ENCODE assay signal across 8 cellular contexts in genomic region chr7:72628375-72628774, GRCh38.
A peak's percentile ranks its signal among the peaks of the same experiment; 100 is the strongest.
DNase-seq lines count a peak whose midpoint lies in the region; ATAC-seq, FAIRE-seq and TF ChIP-seq lines count a peak whose summit lies in the region.
"Not testable (repeated sequence)": the region's sequence is repeated elsewhere in the genome, so short reads cannot be mapped to it uniquely, and the experiment has no call there.

No MANE protein-coding gene starts in this region.

- CTCF ChIA-PET in activated CD4-positive, alpha-beta T cell treated with anti-CD3 and anti-CD28 coated beads for 36 hours (lab: Charles Lee); HepG2 (lab: Yijun Ruan, JAX; ENCODE audit: low intra/inter-chr PET ratio, low total read pairs): not testable (repeated sequence)

- H3K9me3 ChIP-seq in HepG2 (ENCODE audit: low read length), result not testable (repeated sequence)

- TF ChIP-seq EP300 in HepG2 (IDR thresholded peaks at IDR 0.05; ENCODE audit: low read depth in 2 of 2, low read length in 2 of 2); HepG2 (CRISPR knock-in tag; IDR thresholded peaks at IDR 0.05; ENCODE audit: borderline replicate concordance): not testable (repeated sequence)

- H3K4me1 ChIP-seq in HepG2 (ENCODE audit: insufficient read depth, low read length), result not testable (repeated sequence)

- H3K4me3 Mint-ChIP-seq in activated CD4-positive, alpha-beta T cell treated with anti-CD3 and anti-CD28 coated beads for 36 hours, result not testable (repeated sequence)

- H3K9ac ChIP-seq in HepG2 (ENCODE audit: insufficient read depth, low read depth, low read length), result not testable (repeated sequence)

- peak; percentile 22 for DNase-seq in EH (ENCODE audit: low read depth)
- DNase-seq in H54 (ENCODE audit: insufficient read length, low spot score); RCC 7860 (ENCODE audit: low spot score); activated CD4-positive, alpha-beta T cell treated with anti-CD3 and anti-CD28 coated beads for 36 hours; HepG2 (ENCODE audit: low spot score): not testable (repeated sequence)
- DNase-seq in LHCN-M2 (ENCODE audit: low read depth), result peak; percentile 32
- DNase-seq in bronchial epithelial cell (ENCODE audit: low read depth), result peak; percentile 84

- peak overlapping the region; percentile 25 for H3K27ac Mint-ChIP-seq in activated CD4-positive, alpha-beta T cell treated with anti-CD3 and anti-CD28 coated beads for 36 hours

- not testable (repeated sequence) for H3K27ac ChIP-seq in HepG2 (ENCODE audit: extremely low read length, insufficient read depth, low read length)

- 100% methylated on average over 1 of the region's 3 CpGs for WGBS in HepG2 (ENCODE audit: low lambda C conversion rate)

- in situ Hi-C loops in HepG2 (cut with HindIII; ENCODE audit: extremely low pct_ligation_motif_present, low pct_unique_long_range_greater_than_20kb), result not testable (repeated sequence)

- H3K4me3 ChIP-seq in bronchial epithelial cell (ENCODE audit: low read depth, low read length); HepG2 (replicated peaks in 1 of 3; ENCODE audit: insufficient read depth in 1 of 3, low read depth in 2 of 3, low read length in 3 of 3): not testable (repeated sequence)

- not testable (repeated sequence) for H4K20me1 ChIP-seq in HepG2 (ENCODE audit: insufficient read depth, low read length)

- not testable (repeated sequence) for TF ChIP-seq POLR2A in H54 (IDR thresholded peaks at IDR 0.05; ENCODE audit: low read depth, low read length); HepG2 (IDR thresholded peaks at IDR 0.05; ENCODE audit: insufficient read depth in 1 of 2, low read depth in 2 of 2, low read length in 2 of 2)

- intact Hi-C loops in activated CD4-positive, alpha-beta T cell treated with anti-CD3 and anti-CD28 coated beads for 36 hours (cut with DNase I, micrococcal nuclease); HepG2 (cut with micrococcal nuclease; ENCODE audit: unreplicated experiment): not testable (repeated sequence)

- not testable (repeated sequence) for ATAC-seq in activated CD4-positive, alpha-beta T cell treated with anti-CD3 and anti-CD28 coated beads for 36 hours; HepG2
- ATAC-seq in esophagus mucosa, result peak; percentile 80

- BruUV-seq in HepG2 (replicated peaks; lab: Mats Ljungman, UMichigan), result not testable (repeated sequence)

- POLR2A ChIA-PET in activated CD4-positive, alpha-beta T cell treated with anti-CD3 and anti-CD28 coated beads for 36 hours (lab: Charles Lee); HepG2 (lab: Yijun Ruan, JAX): not testable (repeated sequence)

- H3K27me3 Mint-ChIP-seq in activated CD4-positive, alpha-beta T cell treated with anti-CD3 and anti-CD28 coated beads for 36 hours, result not testable (repeated sequence)

- H3K27me3 ChIP-seq in bronchial epithelial cell (ENCODE audit: control insufficient read depth, insufficient read depth, low read length); HepG2 (ENCODE audit: control insufficient read depth in 1 of 2, insufficient read depth in 2 of 2, low read length in 2 of 2): not testable (repeated sequence)

- FAIRE-seq in H54 (lab: Jason Lieb, UNC) (peak; percentile 70), RCC 7860 (lab: Jason Lieb, UNC) (peak; percentile 41), bronchial epithelial cell (lab: Jason Lieb, UNC) (peak; percentile 70), HepG2 (lab: Jason Lieb, UNC) (peak; percentile 65)

- not testable (repeated sequence) for TF ChIP-seq CTCF in bronchial epithelial cell (IDR thresholded peaks at IDR 0.05; ENCODE audit: insufficient read depth, low read length, severe bottlenecking); HepG2 (CRISPR knock-in tag; IDR thresholded peaks at IDR 0.05)

- not testable (repeated sequence) for H3K36me3 ChIP-seq in bronchial epithelial cell (ENCODE audit: control insufficient read depth, insufficient read depth, low read length); HepG2 (replicated peaks in 1 of 2; ENCODE audit: control insufficient read depth in 1 of 2, insufficient read depth in 2 of 2, low read length in 2 of 2)

- not testable (repeated sequence) for H3K4me1 Mint-ChIP-seq in activated CD4-positive, alpha-beta T cell treated with anti-CD3 and anti-CD28 coated beads for 36 hours

- TF ChIP-seq RAD21 in HepG2 (CRISPR knock-in tag; IDR thresholded peaks at IDR 0.05), result not testable (repeated sequence)

- not testable (repeated sequence) for H3K9me3 Mint-ChIP-seq in activated CD4-positive, alpha-beta T cell treated with anti-CD3 and anti-CD28 coated beads for 36 hours (ENCODE audit: low read depth)

- not testable (repeated sequence) for H2AFZ ChIP-seq in HepG2 (ENCODE audit: low read length)

- H3K36me3 Mint-ChIP-seq in activated CD4-positive, alpha-beta T cell treated with anti-CD3 and anti-CD28 coated beads for 36 hours (ENCODE audit: low read depth), result not testable (repeated sequence)

- not testable (repeated sequence) for H3K4me2 ChIP-seq in HepG2 (ENCODE audit: low read depth, low read length)

- not testable (repeated sequence) for H3K79me2 ChIP-seq in HepG2 (ENCODE audit: insufficient read depth, low read length)
